In the genomic region with DNA sequence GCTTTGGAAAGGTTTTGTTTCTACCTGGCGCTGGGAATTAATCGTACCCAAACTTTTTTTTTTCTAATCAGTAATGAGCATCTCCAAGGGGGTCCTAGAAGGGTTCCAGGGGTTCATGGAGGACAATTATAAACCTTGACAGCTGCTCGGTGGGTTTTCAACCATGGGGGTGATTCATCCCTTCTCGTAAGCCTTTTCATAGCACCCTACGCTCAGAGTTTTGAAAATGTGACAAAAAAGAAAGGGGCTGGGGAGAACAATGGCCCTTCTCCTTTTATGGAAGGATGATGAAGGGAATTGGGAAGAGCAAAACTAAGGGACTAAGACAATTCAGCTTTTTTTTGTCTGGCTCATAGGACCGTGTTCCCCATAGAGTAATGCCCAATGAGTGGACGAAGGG, we compare ENCODE assay signal across 23 cellular contexts.
"Had no signal": no experiment of that assay in that cellular context is flagged by ENCODE, and none has a peak within 500 bp of the region (broad histone marks: within the 10 kb centered on the region; RNA-seq: fewer than 3 reads in every experiment).

No MANE protein-coding gene starts in this region.

- H3K9ac ChIP-seq: SK-N-SH had no signal

- H3K4me2 ChIP-seq: SK-N-SH had no signal

- H3K36me3 ChIP-seq: brain microvascular endothelial cell, suprapubic skin, transverse colon had no signal

- H3K4me3 ChIP-seq: coronary artery, mucosa of descending colon, skin epidermis, suprapubic skin, transverse colon had no signal

- H3K27ac ChIP-seq: brain microvascular endothelial cell, coronary artery, suprapubic skin had no signal

- ATAC-seq: activated CD8-positive, alpha-beta memory T cell treated with anti-CD3 and anti-CD28 coated beads, Interleukin-2, amount 10 ng/mL, durations not matched to agents 7 days and 5 days; activated T-helper 17 cell treated with anti-CD3 and anti-CD28 coated beads, Interleukin-2, amount 50 U/mL, for 72 hours; mucosa of descending colon; naive thymus-derived CD8-positive, alpha-beta T cell had no signal

- H3K9me3 ChIP-seq: mucosa of descending colon, SK-N-SH, suprapubic skin, transverse colon had no signal

- DNase-seq: activated B cell treated with CpG ODN at 0.5 μM for 24 hours; activated CD4-positive, alpha-beta memory T cell treated with anti-CD3 and anti-CD28 coated beads for 36 hours; activated CD4-positive, alpha-beta T cell treated with anti-CD3 and anti-CD28 coated beads for 4 hours; activated CD8-positive, alpha-beta memory T cell treated with anti-CD3 and anti-CD28 coated beads, Interleukin-2, amount 10 ng/mL, durations not matched to agents 7 days and 5 days; activated naive CD4-positive, alpha-beta T cell; activated naive CD8-positive, alpha-beta T cell treated with anti-CD3 and anti-CD28 coated beads, Interleukin-2, amount 10 ng/mL, durations not matched to agents 7 days and 5 days; brain microvascular endothelial cell; central memory CD4-positive, alpha-beta T cell; erythroblast; kidney; left ventricle myocardium superior; mucosa of descending colon; naive thymus-derived CD8-positive, alpha-beta T cell; posterior cingulate gyrus; retina; SK-N-SH; stimulated activated CD4-positive, alpha-beta T cell treated with anti-CD3 and anti-CD28 coated beads, Interleukin-15, amount 100 ng/mL, for 24 hours; stimulated activated CD4-positive, alpha-beta T cell treated with anti-CD3 and anti-CD28 coated beads, Interleukin-2, amount 100 ng/mL, for 48 hours; transverse colon had no signal

- H3K27me3 ChIP-seq: brain microvascular endothelial cell, suprapubic skin, transverse colon had no signal
